Comparison of ENCODE assay signal across 8 cellular contexts in genomic region chr6:28141500-28142329, GRCh38. TPM values are rescaled to one million over a fixed set of nuclear protein-coding genes. Genes with fewer than 3 reads are reported as not detected.
A peak's percentile ranks its signal among the peaks of the same experiment; 100 is the strongest.
DNase-seq lines count a peak whose midpoint lies in the region; ATAC-seq lines count a peak whose summit lies in the region.

Gene ZKSCAN8 (plus strand): TSS chr6:28141883. CDS start chr6:28148408, 6,525 bp downstream.

- H4K8ac ChIP-seq in mesenchymal stem cell (ENCODE audit: low read length) = peak within 1 kb of the TSS; percentile 96

- peak within 1 kb of the TSS; percentile 70 for H4K91ac ChIP-seq in mesenchymal stem cell (ENCODE audit: low read length)

- peak within 1 kb of the TSS in 1 of 2 experiments; percentile 53 for H3K14ac ChIP-seq in mesenchymal stem cell (ENCODE audit: low read length in 2 of 2)

- peaks cover 9% of the 10 kb centered on the region; the same call in 1 of the 2 replicates for H3K4me1 ChIP-seq in HUES6 (ENCODE audit: control insufficient read depth, insufficient read depth, low read length)
- no peaks in the 10 kb centered on the region for H3K4me1 ChIP-seq in NT2/D1 (ENCODE audit: insufficient read depth, insufficient read length)
- peaks cover 17% of the 10 kb centered on the region for H3K4me1 ChIP-seq in endocrine pancreas (ENCODE audit: control insufficient read depth, insufficient read depth, low read length)
- H3K4me1 ChIP-seq in mesenchymal stem cell (ENCODE audit: control insufficient read depth, insufficient read depth, low read depth, low read length) = peaks cover 1% of the 10 kb centered on the region

- H3K4me2 ChIP-seq in mesenchymal stem cell (ENCODE audit: low read length, poor library complexity, severe bottlenecking) = peak within 1 kb of the TSS; percentile 61

- H3K23ac ChIP-seq in mesenchymal stem cell (ENCODE audit: low read length in 2 of 2) = no peak within 1 kb of the TSS

- H2AFZ ChIP-seq in mesenchymal stem cell (ENCODE audit: low read depth, low read length) = peak within 1 kb of the TSS; percentile 86

- ATAC-seq in GM21423 (IDR thresholded peaks at IDR 0.05; ENCODE audit: unreplicated experiment) = peak; percentile 80

- in situ Hi-C loops in Caki2 (cut with HindIII; ENCODE audit: low pct_unique_long_range_greater_than_20kb, low sequenced_read_pairs) = no loop called here

- under 1% methylated on average over 47 of the region's 52 CpGs for WGBS in mesenchymal stem cell

- peaks cover 3% of the 10 kb centered on the region for H3K79me1 ChIP-seq in mesenchymal stem cell (replicated peaks; ENCODE audit: low read length, poor library complexity, severe bottlenecking)

- DNase-seq in Caki2 (ENCODE audit: low read depth) = peak; percentile 90
- DNase-seq in NT2/D1 (ENCODE audit: low read depth, low spot score) = peak; percentile 74
- DNase-seq in activated CD8-positive, alpha-beta memory T cell treated with anti-CD3 and anti-CD28 coated beads for 48 hours (ENCODE audit: low read depth in 2 of 3, low spot score in 2 of 3) = peak in 2 of 3 experiments; percentile 48 to 50
- peak; percentile 85 for DNase-seq in mesenchymal stem cell
- DNase-seq in stimulated activated CD8-positive, alpha-beta memory T cell treated with anti-CD3 and anti-CD28 coated beads, Interleukin-15, amount 100 ng/mL, for 24 hours (ENCODE audit: low read depth) = peak; percentile 36

- H3K36me3 ChIP-seq in HUES6 (ENCODE audit: control insufficient read depth, insufficient read depth, low read length) (peaks cover 23% of the 10 kb centered on the region), NT2/D1 (ENCODE audit: insufficient read depth, insufficient read length, low read length) (peaks cover 24% of the 10 kb centered on the region), endocrine pancreas (ENCODE audit: control insufficient read depth, insufficient read depth, low read length) (no peaks in the 10 kb centered on the region), mesenchymal stem cell (ENCODE audit: control insufficient read depth in 1 of 2, insufficient read depth in 2 of 2, low read depth in 1 of 2, low read length in 2 of 2) (peaks cover 0 to 23% of the 10 kb centered on the region in 2 experiments)

- peak within 1 kb of the TSS; percentile 87 to 92 for H3K18ac ChIP-seq in mesenchymal stem cell (ENCODE audit: low read depth in 1 of 2, low read length in 2 of 2)

- no peaks in the 10 kb centered on the region for H3K9me3 ChIP-seq in HUES6 (ENCODE audit: control insufficient read depth, insufficient read depth, low read depth, low read length)
- no peaks in the 10 kb centered on the region for H3K9me3 ChIP-seq in NT2/D1 (ENCODE audit: insufficient read depth, low read length)
- H3K9me3 ChIP-seq in endocrine pancreas (ENCODE audit: control insufficient read depth, low read length) = no peaks in the 10 kb centered on the region
- no peaks in the 10 kb centered on the region for H3K9me3 ChIP-seq in mesenchymal stem cell (ENCODE audit: control insufficient read depth, low read length)

- no peak within 1 kb of the TSS for H2BK120ac ChIP-seq in mesenchymal stem cell (ENCODE audit: low read depth, low read length)

- H2BK5ac ChIP-seq in mesenchymal stem cell (ENCODE audit: low read depth, low read length, poor library complexity, severe bottlenecking) = peak within 1 kb of the TSS; percentile 40

- peak within 1 kb of the TSS in 1 of 2 experiments; percentile 71 for H3K4ac ChIP-seq in mesenchymal stem cell (ENCODE audit: low read depth in 1 of 2, low read length in 2 of 2)

- H3K27ac ChIP-seq in HUES6 (ENCODE audit: low read depth, low read length) (peak within 1 kb of the TSS; percentile 41; the same call in 1 of the 2 replicates), mesenchymal stem cell (ENCODE audit: low read length, poor library complexity, severe bottlenecking) (peak within 1 kb of the TSS; percentile 76)

- H2BK15ac ChIP-seq in mesenchymal stem cell (ENCODE audit: low read depth, poor library complexity, severe bottlenecking) = peak within 1 kb of the TSS; percentile 1

- H3K9ac ChIP-seq in HUES6 (ENCODE audit: low read length) (peak within 1 kb of the TSS; percentile 90), NT2/D1 (ENCODE audit: insufficient read length, low read depth) (peak within 1 kb of the TSS; percentile 86), endocrine pancreas (ENCODE audit: control insufficient read depth, insufficient read depth, low read length) (peak within 1 kb of the TSS; percentile 58), mesenchymal stem cell (ENCODE audit: low read length) (peak within 1 kb of the TSS; percentile 98)

- H3K4me3 ChIP-seq in HUES6 (ENCODE audit: low read depth, low read length) (peak within 1 kb of the TSS; percentile 77), NT2/D1 (ENCODE audit: insufficient read length, low read depth) (peak within 1 kb of the TSS; percentile 78), endocrine pancreas (ENCODE audit: control insufficient read depth, insufficient read depth, low read length) (peak within 1 kb of the TSS; percentile 89), mesenchymal stem cell (ENCODE audit: insufficient read depth in 1 of 2, low read depth in 1 of 2, low read length in 2 of 2) (peak within 1 kb of the TSS; percentile 91 to 99)

- no peak within 1 kb of the TSS for H2AK5ac ChIP-seq in mesenchymal stem cell (ENCODE audit: low read length, severe bottlenecking)

- H2BK12ac ChIP-seq in mesenchymal stem cell (ENCODE audit: low read length in 2 of 2) = peak within 1 kb of the TSS in 1 of 2 experiments; percentile 59

- peaks cover 3% of the 10 kb centered on the region; the same call in 1 of the 2 replicates for H3K27me3 ChIP-seq in HUES6 (ENCODE audit: control insufficient read depth, insufficient read depth, low read length)
- peaks cover 20% of the 10 kb centered on the region for H3K27me3 ChIP-seq in NT2/D1 (ENCODE audit: insufficient read depth, insufficient read length)
- H3K27me3 ChIP-seq in endocrine pancreas (ENCODE audit: control insufficient read depth, insufficient read depth, low read length) = no peaks in the 10 kb centered on the region
- H3K27me3 ChIP-seq in mesenchymal stem cell (ENCODE audit: control insufficient read depth in 1 of 2, insufficient read depth in 1 of 2, low read length in 2 of 2) = no peaks in the 10 kb centered on the region

RNA-seq across cellular contexts. Expression of gene ZKSCAN8, which starts in this region (rescaled TPM):
- 6.9 TPM in 2 replicates for total RNA-seq in Caki2 (2014; rRNA removed; shearing (Covaris generic); ENCODE audit: low replicate concordance)
- polyA plus RNA-seq in mesenchymal stem cell (2013, experiment 1 of 2) = 10.1 TPM
- 9.7 TPM for polyA plus RNA-seq in mesenchymal stem cell (2013, experiment 2 of 2)

Comparison
In these comparisons a context has a peak if more than half of its experiments do, and no peak if none do; other contexts are left out.
1. Peak in every context shown above with its lines: DNase-seq, ATAC-seq, H3K4me3 ChIP-seq and H3K27ac ChIP-seq.
2. DNase-seq: peak in every context shown above with its lines; median percentile 90 in Caki2; 85 in mesenchymal stem cell; 74 in NT2/D1; 49 in activated CD8-positive, alpha-beta memory T cell treated with anti-CD3 and anti-CD28 coated beads for 48 hours; 36 in stimulated activated CD8-positive, alpha-beta memory T cell treated with anti-CD3 and anti-CD28 coated beads, Interleukin-15, amount 100 ng/mL, for 24 hours.